1 cellular context compared by ENCODE assay signal in the genomic region with DNA sequence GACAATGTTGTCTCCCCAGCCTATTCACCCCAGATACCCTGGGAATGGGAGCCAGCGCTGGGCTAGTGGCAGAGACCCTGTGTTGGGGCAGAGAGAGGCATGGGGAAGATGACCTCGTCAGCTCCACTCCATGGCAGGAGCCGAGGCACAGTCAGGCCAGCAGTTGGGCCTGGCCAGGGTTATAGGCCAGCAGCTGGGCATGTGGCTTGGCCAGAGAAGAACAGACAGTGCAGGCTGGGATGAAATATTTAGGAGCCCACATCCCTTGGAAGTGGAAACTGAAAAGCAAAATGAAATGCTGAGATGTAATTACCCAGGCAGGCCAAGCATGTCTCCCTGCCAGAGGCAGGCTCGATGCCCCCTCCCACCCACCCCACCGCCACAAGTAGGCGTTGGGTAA.
TF ChIP-seq lines count a peak whose summit lies in the region.

No MANE protein-coding gene starts in this region.

TF ChIP-seq in SK-N-SH, 30 proteins besides CTCF, POLR2A, EP300 and RAD21:
- TF ChIP-seq, protein P1, sequence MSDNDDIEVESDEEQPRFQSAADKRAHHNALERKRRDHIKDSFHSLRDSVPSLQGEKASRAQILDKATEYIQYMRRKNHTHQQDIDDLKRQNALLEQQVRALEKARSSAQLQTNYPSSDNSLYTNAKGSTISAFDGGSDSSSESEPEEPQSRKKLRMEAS (IDR thresholded peaks at IDR 0.05; ENCODE audit: low read depth): no peak
- TF ChIP-seq JUND (IDR thresholded peaks at IDR 0.05) (no peak), NFIC (IDR thresholded peaks at IDR 0.05; ENCODE audit: borderline replicate concordance) (no peak), TCF12 (IDR thresholded peaks at IDR 0.05) (no peak)
